11 cellular contexts compared by ENCODE assay signal in the genomic region with DNA sequence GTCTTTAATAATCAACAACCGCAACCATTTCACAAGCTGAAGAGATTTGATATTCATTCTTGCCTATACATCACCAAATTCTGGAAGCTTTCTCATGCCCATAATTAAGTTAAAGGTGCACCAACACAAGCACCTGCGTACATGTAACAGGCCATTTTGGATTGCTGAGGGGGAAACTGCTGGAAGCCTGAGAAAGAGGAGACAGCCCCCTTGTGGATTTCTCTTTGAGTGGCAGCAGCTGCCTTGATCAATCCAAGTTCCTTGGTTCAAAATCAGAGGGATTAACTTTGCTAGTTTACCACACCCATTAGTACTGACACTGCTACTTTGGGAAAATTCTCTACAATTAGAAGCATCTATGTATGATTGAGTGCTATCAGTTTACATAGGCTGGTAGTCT.
DNase-seq lines count a peak whose midpoint lies in the region; ATAC-seq and TF ChIP-seq lines count a peak whose summit lies in the region.
"Had no signal": no experiment of that assay in that cellular context is flagged by ENCODE, and none has a peak within 500 bp of the region (broad histone marks: within the 10 kb centered on the region; RNA-seq: fewer than 3 reads in every experiment).

No MANE protein-coding gene starts in this region.

- H3K4me3 ChIP-seq in HFF-Myc (replicated peaks; ENCODE audit: low read depth, low read length) = no peak overlapping the region
- H3K4me3 ChIP-seq: cardiac muscle cell had no signal

- H3K27ac Mint-ChIP-seq in brain = no peak overlapping the region

- ATAC-seq in GM21515 (IDR thresholded peaks at IDR 0.05; ENCODE audit: unreplicated experiment) (no peak), sciatic nerve (no peak)

- H3K4me1 Mint-ChIP-seq in brain = peaks cover 5% of the 10 kb centered on the region

- H3K27me3 Mint-ChIP-seq in brain = peaks cover 2% of the 10 kb centered on the region

- DNase-seq in HFF-Myc (ENCODE audit: extremely low read depth, low read depth) (no peak), NCI-H526 treated with DMSO at 0.1 percent for 48 hours (lab: John Stamatoyannopoulos, UW) (peak; percentile 21), myocyte (ENCODE audit: low read depth) (peak; percentile 4), A172 (ENCODE audit: low spot score) (no peak), sciatic nerve (ENCODE audit: low spot score) (no peak), RWPE1 (ENCODE audit: low spot score) (no peak)
- DNase-seq: NCI-H2171, T-helper 2 cell had no signal

- no peaks in the 10 kb centered on the region for H3K36me3 Mint-ChIP-seq in brain

- no peak overlapping the region for H3K4me3 Mint-ChIP-seq in brain

- H3K9me3 Mint-ChIP-seq in brain = peaks cover 0 to 24% (median 8%) of the 10 kb centered on the region in 5 experiments

- POLR2A ChIA-PET in RWPE1 (lab: Yijun Ruan, JAX; ENCODE audit: low non-redundant PET) = no interaction called here

- intact Hi-C loops in sciatic nerve (cut with DNase I) = no loop called here

- peak; percentile 9 for TF ChIP-seq CTCF in HFF-Myc (IDR thresholded peaks at IDR 0.05; ENCODE audit: low read depth, low read length, missing control alignments)
- TF ChIP-seq CTCF in brain (conservative IDR thresholded peaks at IDR 0.05) = peak; percentile 46 to 64
- no peak for TF ChIP-seq CTCF in RWPE1 (conservative IDR thresholded peaks at IDR 0.05; ENCODE audit: low read depth)

- H3K27ac ChIP-seq in RWPE1 = no peak overlapping the region
- H3K27ac ChIP-seq: cardiac muscle cell had no signal

- CTCF ChIA-PET in RWPE1 (lab: Yijun Ruan, JAX) = no interaction called here

Comparison
In these comparisons a context has a peak if more than half of its experiments do, and no peak if none do; other contexts are left out.
1. DNase-seq: peak in NCI-H526 treated with DMSO at 0.1 percent for 48 hours (single experiment) and myocyte (single experiment); none in HFF-Myc (single experiment), A172 (single experiment), sciatic nerve (single experiment) and RWPE1 (single experiment).